Comparison of ENCODE assay signal across 23 cellular contexts in genomic region chr3:48414376-48415250, GRCh38. TPM values are rescaled to one million over a fixed set of nuclear protein-coding genes. Genes with fewer than 3 reads are reported as not detected.
DNase-seq lines count a peak whose midpoint lies in the region; ATAC-seq and TF ChIP-seq lines count a peak whose summit lies in the region.
"Had no signal": no experiment of that assay in that cellular context is flagged by ENCODE, and none has a peak within 500 bp of the region (broad histone marks: within the 10 kb centered on the region; RNA-seq: fewer than 3 reads in every experiment).

No MANE protein-coding gene starts in this region.

- TF ChIP-seq CTCF in dorsolateral prefrontal cortex (IDR thresholded peaks at IDR 0.05 in 54 of 56, conservative IDR thresholded peaks at IDR 0.05 in 2 of 56; ENCODE audit: low read depth in 1 of 56, partially characterized antibody in 56 of 56), result no peak

- H3K27ac ChIP-seq in dorsolateral prefrontal cortex, result peak overlapping the region in 56 of 59 donors; percentile 4 to 84 (median 67)
- H3K27ac ChIP-seq: breast epithelium, neutrophil, thyroid gland had no signal

- no peaks in the 10 kb centered on the region for H3K27me3 Mint-ChIP-seq in effector memory CD8-positive, alpha-beta T cell
- H3K27me3 Mint-ChIP-seq: activated naive CD8-positive, alpha-beta T cell treated with anti-CD3 and anti-CD28 coated beads for 36 hours had no signal

- no peaks in the 10 kb centered on the region for H3K9me3 Mint-ChIP-seq in effector memory CD8-positive, alpha-beta T cell
- H3K9me3 Mint-ChIP-seq: activated naive CD8-positive, alpha-beta T cell treated with anti-CD3 and anti-CD28 coated beads for 36 hours; activated T-helper 1 cell treated with anti-CD3 and anti-CD28 coated beads, Interleukin-12 subunit alpha, Interleukin-12 subunit beta, Interleukin-2, Interleukin-4 antibody, amounts not matched to agents 30 ng/mL and 10 ng/mL and 1 ng/mL, durations not matched to agents 14 hours and 24 hours and 36 hours had no signal

- no peaks in the 10 kb centered on the region for H3K27me3 ChIP-seq in dorsolateral prefrontal cortex
- H3K27me3 ChIP-seq: breast epithelium, neutrophil, thyroid gland had no signal

- peaks cover 3% of the 10 kb centered on the region for H3K36me3 Mint-ChIP-seq in effector memory CD8-positive, alpha-beta T cell (ENCODE audit: insufficient read depth)
- H3K36me3 Mint-ChIP-seq: activated naive CD8-positive, alpha-beta T cell treated with anti-CD3 and anti-CD28 coated beads for 36 hours had no signal

- no peaks in the 10 kb centered on the region for H3K4me1 Mint-ChIP-seq in effector memory CD8-positive, alpha-beta T cell (ENCODE audit: low read depth in 2 of 2)
- H3K4me1 Mint-ChIP-seq: activated naive CD8-positive, alpha-beta T cell treated with anti-CD3 and anti-CD28 coated beads for 36 hours had no signal

- intact Hi-C loops in dorsolateral prefrontal cortex (cut with DNase I), result no loop called here

- DNase-seq in amygdala (lab: John Stamatoyannopoulos, UW) (peak in 36 of 56 donors; percentile 15 to 77 (median 44)), dorsolateral prefrontal cortex (peak in 9 of 10 donors; percentile 29 to 74 (median 63)), medulla oblongata (ENCODE audit: extremely low spot score) (peak; percentile 53), superior temporal gyrus (ENCODE audit: extremely low spot score) (peak; percentile 52), NCI-H2081 treated with DMSO at 0.1 percent for 48 hours (lab: John Stamatoyannopoulos, UW) (no peak), NCI-H146 treated with DMSO at 0.1 percent for 48 hours (lab: John Stamatoyannopoulos, UW; ENCODE audit: unreplicated experiment) (no peak)
- DNase-seq in effector memory CD8-positive, alpha-beta T cell, result no peak
- DNase-seq: activated CD4-positive, alpha-beta T cell treated with anti-CD3 and anti-CD28 coated beads for 1 hour; activated CD8-positive, alpha-beta memory T cell treated with anti-CD3 and anti-CD28 coated beads for 24 hours; activated naive CD8-positive, alpha-beta T cell treated with anti-CD3 and anti-CD28 coated beads for 36 hours; DMS79 treated with DMSO at 0.1 percent for 48 hours; left colon; NCI-H1105 treated with DMSO at 0.1 percent for 48 hours; NCI-H526; retina; SHP77 had no signal

- no peak for ATAC-seq in effector memory CD8-positive, alpha-beta T cell (replicated peaks)
- ATAC-seq: esophagus mucosa, left colon had no signal

- H3K4me3 Mint-ChIP-seq in effector memory CD8-positive, alpha-beta T cell, result no peak overlapping the region
- H3K4me3 Mint-ChIP-seq: activated naive CD8-positive, alpha-beta T cell treated with anti-CD3 and anti-CD28 coated beads for 36 hours; activated T-helper 1 cell treated with anti-CD3 and anti-CD28 coated beads, Interleukin-12 subunit alpha, Interleukin-12 subunit beta, Interleukin-2, Interleukin-4 antibody, amounts not matched to agents 30 ng/mL and 10 ng/mL and 1 ng/mL, durations not matched to agents 14 hours and 24 hours and 36 hours had no signal

- no peak overlapping the region for H3K27ac Mint-ChIP-seq in effector memory CD8-positive, alpha-beta T cell
- H3K27ac Mint-ChIP-seq: activated naive CD8-positive, alpha-beta T cell treated with anti-CD3 and anti-CD28 coated beads for 36 hours; activated T-helper 1 cell treated with anti-CD3 and anti-CD28 coated beads, Interleukin-12 subunit alpha, Interleukin-12 subunit beta, Interleukin-2, Interleukin-4 antibody, amounts not matched to agents 30 ng/mL and 10 ng/mL and 1 ng/mL, durations not matched to agents 14 hours and 24 hours and 36 hours had no signal

- H3K4me3 ChIP-seq in dorsolateral prefrontal cortex, result no peak overlapping the region
- H3K4me3 ChIP-seq: breast epithelium, thyroid gland had no signal

RNA-seq across cellular contexts. Expression of gene PLXNB1, which starts 15.3 kb away (rescaled TPM):
- total RNA-seq in dorsolateral prefrontal cortex, result 100 to 1,000 TPM in 116 of 120 experiments, 10 to 100 TPM in 4; 88.5 to 492 (median 177) TPM

RNA-seq across cellular contexts. Expression of gene CCDC51, which starts 25.3 kb away (rescaled TPM):
- total RNA-seq in dorsolateral prefrontal cortex, result 10 to 100 TPM in 60 of 120 experiments, 1 to 10 TPM in 60; 5.5 to 17.7 (median 10.0) TPM

RNA-seq across cellular contexts. Expression of gene TMA7, which starts 25.4 kb away (rescaled TPM):
- 100 to 1,000 TPM; 127 to 251 (median 193) TPM for total RNA-seq in dorsolateral prefrontal cortex

RNA-seq across cellular contexts. Expression of gene ATRIP, which starts 31.9 kb away (rescaled TPM):
- 10 to 100 TPM in 5 of 120 experiments, 1 to 10 TPM in 115; 3.5 to 10.4 (median 6.0) TPM for total RNA-seq in dorsolateral prefrontal cortex

RNA-seq across cellular contexts. Expression of gene FBXW12, which starts 42.6 kb away (rescaled TPM):
- total RNA-seq in dorsolateral prefrontal cortex, result 1 to 10 TPM in 107 of 120 experiments, under 1 TPM in 13; 0.40 to 4.1 (median 1.8) TPM
- total RNA-seq: activated naive CD8-positive, alpha-beta T cell treated with anti-CD3 and anti-CD28 coated beads for 36 hours; activated T-helper 1 cell treated with anti-CD3 and anti-CD28 coated beads, Interleukin-12 subunit alpha, Interleukin-12 subunit beta, Interleukin-2, Interleukin-4 antibody, amounts not matched to agents 30 ng/mL and 10 ng/mL and 1 ng/mL, durations not matched to agents 14 hours and 24 hours and 36 hours; dermis microvascular lymphatic vessel endothelial cell; esophagus mucosa; left colon; mucosa of gallbladder; thyroid gland had no signal

Comparison
In these comparisons a context has a peak if more than half of its experiments do, and no peak if none do; other contexts are left out.
1. DNase-seq: peak in amygdala (36 of 56), dorsolateral prefrontal cortex (9 of 10), medulla oblongata (single experiment) and superior temporal gyrus (single experiment); none in NCI-H2081 treated with DMSO at 0.1 percent for 48 hours (single experiment), NCI-H146 treated with DMSO at 0.1 percent for 48 hours (single experiment) and effector memory CD8-positive, alpha-beta T cell (0 of 3).